In genomic region chr18:3256693-3257626, GRCh38 we compare ENCODE assay signal across 1 cellular context.
TF ChIP-seq lines count a peak whose summit lies in the region.

No MANE protein-coding gene starts in this region.

TF ChIP-seq in GM23338, 12 proteins besides CTCF, POLR2A, EP300 and RAD21 (continued from another document):
- TF ChIP-seq REST (IDR thresholded peaks at IDR 0.05; ENCODE audit: unreplicated experiment) (no peak), EZH2 (IDR thresholded peaks at IDR 0.05; ENCODE audit: low read depth, unreplicated experiment) (no peak), ZNF114 (CRISPR knock-in tag; IDR thresholded peaks at IDR 0.05) (no peak), EZH2phosphoT487 (IDR thresholded peaks at IDR 0.05; ENCODE audit: unreplicated experiment) (no peak), STAT1 (IDR thresholded peaks at IDR 0.05; ENCODE audit: unreplicated experiment) (no peak), NANOG (IDR thresholded peaks at IDR 0.05; ENCODE audit: borderline replicate concordance) (no peak), JUNB (IDR thresholded peaks at IDR 0.05; ENCODE audit: unreplicated experiment) (no peak), ZNF331 (CRISPR knock-in tag; IDR thresholded peaks at IDR 0.05; ENCODE audit: low read depth) (no peak)
